11 cellular contexts compared by ENCODE assay signal in genomic region chr5:69048233-69048632, GRCh38. TPM values are rescaled to one million over a fixed set of nuclear protein-coding genes. Genes with fewer than 3 reads are reported as not detected.
A peak's percentile ranks its signal among the peaks of the same experiment; 100 is the strongest.
DNase-seq lines count a peak whose midpoint lies in the region; TF ChIP-seq lines count a peak whose summit lies in the region.
"Had no signal": no experiment of that assay in that cellular context is flagged by ENCODE, and none has a peak within 500 bp of the region (broad histone marks: within the 10 kb centered on the region; RNA-seq: fewer than 3 reads in every experiment).

No MANE protein-coding gene starts in this region.

- peak; percentile 15 for TF ChIP-seq CTCF in GM13976 (IDR thresholded peaks at IDR 0.05; ENCODE audit: borderline replicate concordance, control extremely low read depth, extremely low read depth, insufficient read depth, missing control alignments)
- no peak for TF ChIP-seq CTCF in glutamatergic neuron (IDR thresholded peaks at IDR 0.05; ENCODE audit: partially characterized antibody, unreplicated experiment)

- H3K4me1 Mint-ChIP-seq in activated T-cell treated with anti-CD3 and anti-CD28 coated beads, Interleukin-2, amount 50 U/mL, for 24 hours (ENCODE audit: low read depth), result peaks cover 13% of the 10 kb centered on the region
- peaks cover 2% of the 10 kb centered on the region for H3K4me1 Mint-ChIP-seq in glutamatergic neuron (ENCODE audit: low read depth, unreplicated experiment)

- in situ Hi-C loops in ACHN (cut with HindIII; ENCODE audit: low pct_ligation_motif_present, low pct_unique_long_range_greater_than_20kb, low sequenced_read_pairs), result no loop called here
- in situ Hi-C loops in GM13976 (cut with MboI; ENCODE audit: low sequenced_read_pairs, unreplicated experiment), result no loop called here

- H3K27ac ChIP-seq in SK-N-MC, result peak overlapping the region; percentile 82; the same call in 1 of the 2 replicates
- H3K27ac ChIP-seq: ovary had no signal

- H3K27ac Mint-ChIP-seq in activated T-cell treated with anti-CD3 and anti-CD28 coated beads, Interleukin-2, amount 50 U/mL, for 24 hours, result no peak overlapping the region
- no peak overlapping the region for H3K27ac Mint-ChIP-seq in glutamatergic neuron (ENCODE audit: unreplicated experiment)

- H3K27me3 Mint-ChIP-seq in activated T-cell treated with anti-CD3 and anti-CD28 coated beads, Interleukin-2, amount 50 U/mL, for 24 hours, result no peaks in the 10 kb centered on the region
- H3K27me3 Mint-ChIP-seq in glutamatergic neuron (ENCODE audit: unreplicated experiment), result no peaks in the 10 kb centered on the region

- DNase-seq in ACHN (peak; percentile 8), GM13976 (ENCODE audit: low spot score) (no peak), SK-N-MC (ENCODE audit: low read depth, low spot score) (no peak), globus pallidus (ENCODE audit: low spot score) (peak; percentile 29), glutamatergic neuron (no peak), NCI-H187 (lab: John Stamatoyannopoulos, UW) (no peak)
- DNase-seq in activated T-cell treated with anti-CD3 and anti-CD28 coated beads, Interleukin-2, amount 50 U/mL, for 24 hours, result no peak
- DNase-seq in stimulated activated CD4-positive, alpha-beta T cell treated with anti-CD3 and anti-CD28 coated beads, Interleukin-4, amount 100 ng/mL, for 24 hours, result no peak
- DNase-seq: GDM1, NCI-H2107, ovary had no signal

- no peaks in the 10 kb centered on the region for H3K9me3 ChIP-seq in SK-N-MC (ENCODE audit: low read depth, low read length)
- H3K9me3 ChIP-seq: ovary had no signal

- no peaks in the 10 kb centered on the region for H3K36me3 Mint-ChIP-seq in activated T-cell treated with anti-CD3 and anti-CD28 coated beads, Interleukin-2, amount 50 U/mL, for 24 hours (ENCODE audit: low read depth)
- no peaks in the 10 kb centered on the region for H3K36me3 Mint-ChIP-seq in glutamatergic neuron (ENCODE audit: unreplicated experiment)

- no peak overlapping the region for H3K9ac ChIP-seq in SK-N-MC (ENCODE audit: insufficient read length)

- H3K4me3 Mint-ChIP-seq in activated T-cell treated with anti-CD3 and anti-CD28 coated beads, Interleukin-2, amount 50 U/mL, for 24 hours, result no peak overlapping the region
- no peak overlapping the region for H3K4me3 Mint-ChIP-seq in glutamatergic neuron (ENCODE audit: unreplicated experiment)

- no peak overlapping the region for H3K4me3 ChIP-seq in SK-N-MC
- H3K4me3 ChIP-seq: ovary had no signal

- no peaks in the 10 kb centered on the region for H3K36me3 ChIP-seq in SK-N-MC (ENCODE audit: insufficient read depth, low read length)
- H3K36me3 ChIP-seq: ovary had no signal

- no peaks in the 10 kb centered on the region for H3K9me3 Mint-ChIP-seq in activated T-cell treated with anti-CD3 and anti-CD28 coated beads, Interleukin-2, amount 50 U/mL, for 24 hours
- no peaks in the 10 kb centered on the region for H3K9me3 Mint-ChIP-seq in glutamatergic neuron (ENCODE audit: unreplicated experiment)

RNA-seq across cellular contexts. Expression of gene SLC30A5, which starts 45.6 kb away (rescaled TPM):
- total RNA-seq in glutamatergic neuron (ENCODE audit: unreplicated experiment), result 17.9 TPM

Comparison
In these comparisons a context has a peak if more than half of its experiments do, and no peak if none do; other contexts are left out.
1. DNase-seq: peak in ACHN (single experiment) and globus pallidus (single experiment); none in GM13976 (single experiment), SK-N-MC (single experiment), activated T-cell treated with anti-CD3 and anti-CD28 coated beads, Interleukin-2, amount 50 U/mL, for 24 hours (single experiment), glutamatergic neuron (single experiment), NCI-H187 (0 of 2) and stimulated activated CD4-positive, alpha-beta T cell treated with anti-CD3 and anti-CD28 coated beads, Interleukin-4, amount 100 ng/mL, for 24 hours (single experiment).